Comparison of ENCODE assay signal across 1 cellular context in genomic region chr16:89166696-89167424, GRCh38.
TF ChIP-seq lines count a peak whose summit lies in the region.

No MANE protein-coding gene starts in this region.

TF ChIP-seq in K562, 482 proteins besides CTCF, POLR2A, EP300 and RAD21 (continues in another document):
- TF ChIP-seq POLR2G (IDR thresholded peaks at IDR 0.05; ENCODE audit: low read depth, low read length) (no peak; the same call in 1 of the 2 replicates), BRD9 (IDR thresholded peaks at IDR 0.05; ENCODE audit: low read depth, partially characterized antibody) (no peak), ZNF174 (CRISPR knock-in tag; IDR thresholded peaks at IDR 0.05) (no peak), ZNF449 (CRISPR knock-in tag; IDR thresholded peaks at IDR 0.05) (no peak), ZNF224 (CRISPR knock-in tag; IDR thresholded peaks at IDR 0.05) (no peak), ETV1 (tag; conservative IDR thresholded peaks at IDR 0.05; ENCODE audit: low read depth) (peak; percentile 63; the same call in 1 of the 2 replicates), MECOM (CRISPR knock-in tag; IDR thresholded peaks at IDR 0.05) (no peak), ZNF175 (CRISPR knock-in tag; IDR thresholded peaks at IDR 0.05; ENCODE audit: low read depth) (peak; percentile 32; the same call in 1 of the 2 replicates), ZNF143 (CRISPR knock-in tag; IDR thresholded peaks at IDR 0.05) (no peak), ZC3H11A (IDR thresholded peaks at IDR 0.05; ENCODE audit: low read depth, low read length) (no peak), PRMT5 (CRISPR knock-in tag; IDR thresholded peaks at IDR 0.05) (no peak), MAFF (IDR thresholded peaks at IDR 0.05; ENCODE audit: low read length) (no peak), ARID1B (IDR thresholded peaks at IDR 0.05) (no peak), SRSF7 (optimal IDR thresholded peaks at IDR 0.05; ENCODE audit: low read depth, low read length) (no peak), TBL1XR1 (IDR thresholded peaks at IDR 0.05; ENCODE audit: low read length in 2 of 2) (no peak), HDAC6 (IDR thresholded peaks at IDR 0.05; ENCODE audit: low read depth, low read length) (no peak), ARID3B (CRISPR knock-in tag; IDR thresholded peaks at IDR 0.05; ENCODE audit: borderline replicate concordance) (0 out of 2 replicates have a peak, but pooled peaks have one; percentile 40), NKRF (IDR thresholded peaks at IDR 0.05; ENCODE audit: borderline replicate concordance) (no peak), ZNF75A (CRISPR knock-in tag; IDR thresholded peaks at IDR 0.05) (no peak), RBM22 (IDR thresholded peaks at IDR 0.05; ENCODE audit: low read depth, low read length, poor library complexity, severe bottlenecking) (no peak), AFF1 (IDR thresholded peaks at IDR 0.05; ENCODE audit: low read depth in 1 of 2, partially characterized antibody in 2 of 2) (no peak), ZNF584 (CRISPR knock-in tag; IDR thresholded peaks at IDR 0.05; ENCODE audit: low read depth) (no peak), E2F3 (CRISPR knock-in tag; IDR thresholded peaks at IDR 0.05) (no peak), SMC3 (conservative IDR thresholded peaks at IDR 0.05; ENCODE audit: insufficient read depth, low read depth, low read length) (no peak), ELF2 (CRISPR knock-in tag; IDR thresholded peaks at IDR 0.05) (0 out of 2 replicates have a peak, but pooled peaks have one; percentile 27), NFRKB (IDR thresholded peaks at IDR 0.05; ENCODE audit: low read depth) (peak; percentile 50; the same call in 1 of the 2 replicates), HNRNPL (IDR thresholded peaks at IDR 0.05; ENCODE audit: low read depth, low read length) (no peak), PTBP1 (IDR thresholded peaks at IDR 0.05; ENCODE audit: low read depth, low read length) (no peak), ZNF589 (CRISPR knock-in tag; IDR thresholded peaks at IDR 0.05; ENCODE audit: low read depth) (0 out of 2 replicates have a peak, but pooled peaks have one; percentile 13), ELK3 (CRISPR knock-in tag; IDR thresholded peaks at IDR 0.05) (no peak), KLF10 (CRISPR knock-in tag; IDR thresholded peaks at IDR 0.05) (peak; percentile 45; the same call in 1 of the 2 replicates), ZBTB7A (IDR thresholded peaks at IDR 0.05; ENCODE audit: borderline replicate concordance, control insufficient read depth, low read depth, low read length) (no peak), NRF1 (conservative IDR thresholded peaks at IDR 0.05 in 1 of 2, IDR thresholded peaks at IDR 0.05 in 1 of 2) (0 out of 4 replicates have a peak, but pooled peaks of 1 of the 2 experiments have one; percentile 28), ZNF639 (CRISPR knock-in tag; conservative IDR thresholded peaks at IDR 0.05 in 1 of 2, IDR thresholded peaks at IDR 0.05 in 1 of 2) (no peak), ZNF695 (CRISPR knock-in tag; IDR thresholded peaks at IDR 0.05) (no peak), CREB5 (CRISPR knock-in tag; IDR thresholded peaks at IDR 0.05) (no peak), ARNT (IDR thresholded peaks at IDR 0.05) (no peak), ARID4B (CRISPR knock-in tag; IDR thresholded peaks at IDR 0.05) (no peak), STAG1 (CRISPR knock-in tag; IDR thresholded peaks at IDR 0.05; ENCODE audit: borderline replicate concordance) (no peak), ZNF384 (IDR thresholded peaks at IDR 0.05; ENCODE audit: low read depth, low read length) (no peak), FOXJ2 (tag; IDR thresholded peaks at IDR 0.05) (no peak)
